Comparison of ENCODE assay signal across 12 cellular contexts in the genomic region with DNA sequence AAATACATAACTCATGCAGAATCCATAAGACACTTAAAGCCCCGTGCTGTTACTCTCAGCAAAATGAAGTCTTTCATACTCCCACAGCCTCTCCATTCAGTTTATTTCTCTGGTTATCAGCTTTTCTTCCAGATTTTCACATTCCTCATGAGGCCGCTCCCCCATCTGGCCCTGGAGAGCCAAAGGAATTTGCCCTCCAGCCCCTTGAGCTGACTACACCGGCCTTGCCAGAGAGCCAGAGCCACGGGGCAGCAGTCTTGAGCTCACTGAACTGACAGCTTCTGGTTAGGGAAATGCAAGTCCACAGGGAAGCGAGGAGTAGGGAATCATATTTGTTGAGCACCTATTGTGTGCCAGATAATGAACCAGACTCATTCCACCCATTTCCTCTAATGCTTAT.
DNase-seq lines count a peak whose midpoint lies in the region; ATAC-seq and TF ChIP-seq lines count a peak whose summit lies in the region.
"Had no signal": no experiment of that assay in that cellular context is flagged by ENCODE, and none has a peak within 500 bp of the region (broad histone marks: within the 10 kb centered on the region; RNA-seq: fewer than 3 reads in every experiment).

No MANE protein-coding gene starts in this region.

- H3K27me3 ChIP-seq in GM23338 (ENCODE audit: insufficient read depth) = no peaks in the 10 kb centered on the region

- no peak overlapping the region for H3K4me3 ChIP-seq in GM23338

- CTCF ChIA-PET in WTC11 (lab: Charles Lee) = interaction anchor here (0.6 to 2.4 kb wide), 10 partner anchors 10 to 912 kb away, joined by 3 to 11 read pairs (median 4); no protein-coding TSS in a partner anchor

- H3K4me3 Mint-ChIP-seq in GM23338 (no peak overlapping the region), WTC11 (no peak overlapping the region)
- H3K4me3 Mint-ChIP-seq: activated T-helper 1 cell treated with anti-CD3 and anti-CD28 coated beads, Interleukin-12 subunit alpha, Interleukin-12 subunit beta, Interleukin-2, Interleukin-4 antibody, amounts not matched to agents 30 ng/mL and 10 ng/mL and 1 ng/mL, durations not matched to agents 14 hours and 24 hours and 36 hours had no signal

- TF ChIP-seq CTCF in GM23338 (conservative IDR thresholded peaks at IDR 0.05; ENCODE audit: low read depth in 2 of 2) (no peak), WTC11 (IDR thresholded peaks at IDR 0.05) (no peak)

- H3K4me1 ChIP-seq in GM23338 (ENCODE audit: insufficient read depth) = peaks cover 20% of the 10 kb centered on the region

- DNase-seq in GM23338 (ENCODE audit: low spot score) (peak; percentile 77), WTC11 (ENCODE audit: low spot score) (peak; percentile 64), foreskin melanocyte (peak; percentile 89), renal cortical epithelial cell (ENCODE audit: low read depth) (peak; percentile 73), activated gamma-delta T cell treated with Interleukin-2 at 50 U/mL for 16 hours (no peak), NCI-H1417 treated with DMSO at 0.1 percent for 48 hours (lab: John Stamatoyannopoulos, UW) (no peak), DMS53 (lab: John Stamatoyannopoulos, UW) (no peak), NCI-H526 (lab: John Stamatoyannopoulos, UW) (no peak)
- DNase-seq: NCI-H748 treated with DMSO at 0.1 percent for 48 hours; stimulated activated naive CD4-positive, alpha-beta T cell had no signal

- H3K4me2 ChIP-seq in GM23338 = peak overlapping the region; percentile 28; the same call in 1 of the 2 replicates

- H3K27me3 Mint-ChIP-seq in GM23338 (ENCODE audit: insufficient read depth, low read depth, poor library complexity) (peaks cover 8% of the 10 kb centered on the region), WTC11 (ENCODE audit: low read depth) (peaks cover 3% of the 10 kb centered on the region; the same call in 1 of the 2 replicates)

- H3K9me2 ChIP-seq in GM23338 (ENCODE audit: insufficient read depth) = 0 out of 2 replicates have a peak, but pooled peaks cover 8% of the 10 kb centered on the region

- no peaks in the 10 kb centered on the region for H3K9me3 Mint-ChIP-seq in GM23338
- no peaks in the 10 kb centered on the region for H3K9me3 Mint-ChIP-seq in WTC11
- H3K9me3 Mint-ChIP-seq: activated T-helper 1 cell treated with anti-CD3 and anti-CD28 coated beads, Interleukin-12 subunit alpha, Interleukin-12 subunit beta, Interleukin-2, Interleukin-4 antibody, amounts not matched to agents 30 ng/mL and 10 ng/mL and 1 ng/mL, durations not matched to agents 14 hours and 24 hours and 36 hours had no signal

- POLR2A ChIA-PET in WTC11 (lab: Charles Lee) = no interaction called here

- no peak overlapping the region for H3K27ac Mint-ChIP-seq in GM23338
- peak overlapping the region; percentile 11; the same call in 1 of the 2 replicates for H3K27ac Mint-ChIP-seq in WTC11
- H3K27ac Mint-ChIP-seq: activated T-helper 1 cell treated with anti-CD3 and anti-CD28 coated beads, Interleukin-12 subunit alpha, Interleukin-12 subunit beta, Interleukin-2, Interleukin-4 antibody, amounts not matched to agents 30 ng/mL and 10 ng/mL and 1 ng/mL, durations not matched to agents 14 hours and 24 hours and 36 hours had no signal

- H4K20me1 ChIP-seq in GM23338 (replicated peaks; ENCODE audit: insufficient read depth) = no peaks in the 10 kb centered on the region

- peak; percentile 81 for ATAC-seq in GM23338
- peak; percentile 88 for ATAC-seq in WTC11
- ATAC-seq: left lobe of liver had no signal

- peaks cover 29% of the 10 kb centered on the region for H3K4me1 Mint-ChIP-seq in GM23338
- H3K4me1 Mint-ChIP-seq in WTC11 = peaks cover 49% of the 10 kb centered on the region

- no peaks in the 10 kb centered on the region for H3K36me3 ChIP-seq in GM23338 (ENCODE audit: insufficient read depth)

- H3K36me3 Mint-ChIP-seq in GM23338 (ENCODE audit: low read depth) (no peaks in the 10 kb centered on the region), WTC11 (no peaks in the 10 kb centered on the region)

- H2AFZ ChIP-seq in GM23338 = no peak overlapping the region; the same call in 1 of the 2 replicates

- H3K79me2 ChIP-seq in GM23338 (replicated peaks; ENCODE audit: insufficient read depth) = no peaks in the 10 kb centered on the region

- no peaks in the 10 kb centered on the region for H3F3A ChIP-seq in GM23338 (replicated peaks; ENCODE audit: low read depth)

- no peak overlapping the region for H3K27ac ChIP-seq in GM23338 (ENCODE audit: low read depth)

TF ChIP-seq in GM23338, 12 proteins besides CTCF, POLR2A, EP300 and RAD21 (continues in another document):
- TF ChIP-seq, protein P1, sequence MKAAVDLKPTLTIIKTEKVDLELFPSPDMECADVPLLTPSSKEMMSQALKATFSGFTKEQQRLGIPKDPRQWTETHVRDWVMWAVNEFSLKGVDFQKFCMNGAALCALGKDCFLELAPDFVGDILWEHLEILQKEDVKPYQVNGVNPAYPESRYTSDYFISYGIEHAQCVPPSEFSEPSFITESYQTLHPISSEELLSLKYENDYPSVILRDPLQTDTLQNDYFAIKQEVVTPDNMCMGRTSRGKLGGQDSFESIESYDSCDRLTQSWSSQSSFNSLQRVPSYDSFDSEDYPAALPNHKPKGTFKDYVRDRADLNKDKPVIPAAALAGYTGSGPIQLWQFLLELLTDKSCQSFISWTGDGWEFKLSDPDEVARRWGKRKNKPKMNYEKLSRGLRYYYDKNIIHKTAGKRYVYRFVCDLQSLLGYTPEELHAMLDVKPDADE (IDR thresholded peaks at IDR 0.05) = no peak
- TF ChIP-seq ZNF331 (CRISPR knock-in tag; IDR thresholded peaks at IDR 0.05; ENCODE audit: low read depth) (no peak), JUNB (IDR thresholded peaks at IDR 0.05; ENCODE audit: unreplicated experiment) (no peak), EZH2 (IDR thresholded peaks at IDR 0.05; ENCODE audit: low read depth, unreplicated experiment) (no peak), CREB1 (CRISPR knock-in tag; IDR thresholded peaks at IDR 0.05; ENCODE audit: low read depth) (no peak)

TF ChIP-seq in WTC11, 78 proteins besides CTCF, POLR2A, EP300 and RAD21:
- TF ChIP-seq NFATC4 (CRISPR knock-in tag; IDR thresholded peaks at IDR 0.05) (no peak), ZNF219 (CRISPR knock-in tag; IDR thresholded peaks at IDR 0.05; ENCODE audit: borderline replicate concordance) (no peak), ELF4 (CRISPR knock-in tag; IDR thresholded peaks at IDR 0.05; ENCODE audit: low read depth) (no peak), OVOL2 (CRISPR knock-in tag; IDR thresholded peaks at IDR 0.05; ENCODE audit: borderline replicate concordance) (no peak), IRF2 (CRISPR knock-in tag; IDR thresholded peaks at IDR 0.05; ENCODE audit: borderline replicate concordance, low read depth) (no peak), RELA (CRISPR knock-in tag; IDR thresholded peaks at IDR 0.05; ENCODE audit: borderline replicate concordance) (no peak), MYBL2 (CRISPR knock-in tag; IDR thresholded peaks at IDR 0.05) (no peak), GRHL2 (CRISPR knock-in tag; IDR thresholded peaks at IDR 0.05; ENCODE audit: insufficient replicate concordance, severe bottlenecking) (no peak), SMAD4 (CRISPR knock-in tag; IDR thresholded peaks at IDR 0.05) (no peak), SOX15 (CRISPR knock-in tag; IDR thresholded peaks at IDR 0.05) (no peak), GTF2I (CRISPR knock-in tag; conservative IDR thresholded peaks at IDR 0.05) (no peak)
- TF ChIP-seq, protein P2, sequence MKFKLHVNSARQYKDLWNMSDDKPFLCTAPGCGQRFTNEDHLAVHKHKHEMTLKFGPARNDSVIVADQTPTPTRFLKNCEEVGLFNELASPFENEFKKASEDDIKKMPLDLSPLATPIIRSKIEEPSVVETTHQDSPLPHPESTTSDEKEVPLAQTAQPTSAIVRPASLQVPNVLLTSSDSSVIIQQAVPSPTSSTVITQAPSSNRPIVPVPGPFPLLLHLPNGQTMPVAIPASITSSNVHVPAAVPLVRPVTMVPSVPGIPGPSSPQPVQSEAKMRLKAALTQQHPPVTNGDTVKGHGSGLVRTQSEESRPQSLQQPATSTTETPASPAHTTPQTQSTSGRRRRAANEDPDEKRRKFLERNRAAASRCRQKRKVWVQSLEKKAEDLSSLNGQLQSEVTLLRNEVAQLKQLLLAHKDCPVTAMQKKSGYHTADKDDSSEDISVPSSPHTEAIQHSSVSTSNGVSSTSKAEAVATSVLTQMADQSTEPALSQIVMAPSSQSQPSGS (CRISPR knock-in tag; IDR thresholded peaks at IDR 0.05; ENCODE audit: borderline replicate concordance, low read depth) = no peak
- TF ChIP-seq, protein P3, sequence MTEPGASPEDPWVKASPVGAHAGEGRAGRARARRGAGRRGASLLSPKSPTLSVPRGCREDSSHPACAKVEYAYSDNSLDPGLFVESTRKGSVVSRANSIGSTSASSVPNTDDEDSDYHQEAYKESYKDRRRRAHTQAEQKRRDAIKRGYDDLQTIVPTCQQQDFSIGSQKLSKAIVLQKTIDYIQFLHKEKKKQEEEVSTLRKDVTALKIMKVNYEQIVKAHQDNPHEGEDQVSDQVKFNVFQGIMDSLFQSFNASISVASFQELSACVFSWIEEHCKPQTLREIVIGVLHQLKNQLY (CRISPR knock-in tag; IDR thresholded peaks at IDR 0.05) = no peak
TF ChIP-seq in WTC11: peak in this region for 0.

Comparison
In these comparisons a context has a peak if more than half of its experiments do, and no peak if none do; other contexts are left out.
1. DNase-seq: peak in GM23338 (single experiment), WTC11 (single experiment), foreskin melanocyte (single experiment) and renal cortical epithelial cell (single experiment); none in activated gamma-delta T cell treated with Interleukin-2 at 50 U/mL for 16 hours (single experiment), NCI-H1417 treated with DMSO at 0.1 percent for 48 hours (single experiment), DMS53 (single experiment) and NCI-H526 (0 of 2).